Comparison of ENCODE assay signal across 1 cellular context in the genomic region with DNA sequence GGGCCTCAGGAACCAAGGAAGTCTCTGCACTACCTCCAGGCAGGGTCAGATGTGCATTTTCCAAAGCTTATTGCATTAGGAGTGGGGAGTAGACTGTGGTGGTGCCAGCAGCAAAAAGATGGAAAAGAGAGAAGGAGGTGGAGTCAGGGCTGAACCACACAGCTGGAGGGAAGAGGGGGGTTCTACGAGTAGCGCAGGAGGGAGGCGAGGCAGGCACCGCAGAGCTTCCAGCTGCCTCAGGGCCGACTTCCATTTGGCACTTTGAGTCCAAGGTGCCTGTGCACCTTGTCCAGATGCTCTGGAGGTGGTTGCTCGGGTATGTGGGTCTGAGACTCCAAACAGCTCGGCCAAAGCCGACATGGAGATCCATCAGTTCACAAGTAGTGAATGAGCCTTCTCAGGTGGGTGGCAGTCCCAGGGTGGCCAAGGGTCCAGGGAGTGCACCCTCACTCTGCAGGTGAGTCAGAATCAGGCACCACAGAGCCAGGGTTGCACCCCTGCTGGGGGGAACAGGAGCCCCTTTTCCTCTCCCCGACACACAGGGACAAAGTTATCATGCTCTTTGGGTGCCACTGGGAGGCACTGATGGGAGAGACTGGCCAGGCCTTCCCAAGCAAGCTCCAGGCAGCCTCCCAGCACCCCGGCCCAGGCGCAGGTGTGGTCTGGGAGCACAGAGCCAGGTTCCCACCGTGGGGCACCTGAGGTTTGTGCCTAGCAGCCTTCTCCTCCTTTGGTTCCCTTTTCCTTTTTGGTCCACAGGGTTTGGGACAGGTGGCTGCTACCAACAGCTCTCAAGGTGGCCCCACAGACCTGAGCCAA.
TF ChIP-seq lines count a peak whose summit lies in the region.

No MANE protein-coding gene starts in this region.

TF ChIP-seq in A549, 52 proteins besides CTCF, POLR2A, EP300 and RAD21:
- TF ChIP-seq BHLHE40 (IDR thresholded peaks at IDR 0.05; ENCODE audit: low read depth, low read length) (no peak), NPAS2 (CRISPR knock-in tag; IDR thresholded peaks at IDR 0.05; ENCODE audit: borderline replicate concordance) (no peak), PHF8 (IDR thresholded peaks at IDR 0.05; ENCODE audit: borderline replicate concordance, low read depth) (no peak), KDM1A (IDR thresholded peaks at IDR 0.05; ENCODE audit: low read depth) (no peak), HOXA7 (CRISPR knock-in tag; IDR thresholded peaks at IDR 0.05) (no peak), TFCP2L1 (CRISPR knock-in tag; IDR thresholded peaks at IDR 0.05) (no peak), CHD4 (IDR thresholded peaks at IDR 0.05; ENCODE audit: borderline replicate concordance) (no peak), RNF2 (IDR thresholded peaks at IDR 0.05; ENCODE audit: borderline replicate concordance, low read depth) (no peak), JUNB (IDR thresholded peaks at IDR 0.05) (no peak), MAFK (IDR thresholded peaks at IDR 0.05; ENCODE audit: partially characterized antibody) (no peak), MAZ (IDR thresholded peaks at IDR 0.05; ENCODE audit: borderline replicate concordance, low read depth, low read length) (no peak), GATA3 (IDR thresholded peaks at IDR 0.05; ENCODE audit: borderline replicate concordance) (no peak), ESRRA (IDR thresholded peaks at IDR 0.05; ENCODE audit: borderline replicate concordance, low read length) (no peak)
- TF ChIP-seq, protein P1, sequence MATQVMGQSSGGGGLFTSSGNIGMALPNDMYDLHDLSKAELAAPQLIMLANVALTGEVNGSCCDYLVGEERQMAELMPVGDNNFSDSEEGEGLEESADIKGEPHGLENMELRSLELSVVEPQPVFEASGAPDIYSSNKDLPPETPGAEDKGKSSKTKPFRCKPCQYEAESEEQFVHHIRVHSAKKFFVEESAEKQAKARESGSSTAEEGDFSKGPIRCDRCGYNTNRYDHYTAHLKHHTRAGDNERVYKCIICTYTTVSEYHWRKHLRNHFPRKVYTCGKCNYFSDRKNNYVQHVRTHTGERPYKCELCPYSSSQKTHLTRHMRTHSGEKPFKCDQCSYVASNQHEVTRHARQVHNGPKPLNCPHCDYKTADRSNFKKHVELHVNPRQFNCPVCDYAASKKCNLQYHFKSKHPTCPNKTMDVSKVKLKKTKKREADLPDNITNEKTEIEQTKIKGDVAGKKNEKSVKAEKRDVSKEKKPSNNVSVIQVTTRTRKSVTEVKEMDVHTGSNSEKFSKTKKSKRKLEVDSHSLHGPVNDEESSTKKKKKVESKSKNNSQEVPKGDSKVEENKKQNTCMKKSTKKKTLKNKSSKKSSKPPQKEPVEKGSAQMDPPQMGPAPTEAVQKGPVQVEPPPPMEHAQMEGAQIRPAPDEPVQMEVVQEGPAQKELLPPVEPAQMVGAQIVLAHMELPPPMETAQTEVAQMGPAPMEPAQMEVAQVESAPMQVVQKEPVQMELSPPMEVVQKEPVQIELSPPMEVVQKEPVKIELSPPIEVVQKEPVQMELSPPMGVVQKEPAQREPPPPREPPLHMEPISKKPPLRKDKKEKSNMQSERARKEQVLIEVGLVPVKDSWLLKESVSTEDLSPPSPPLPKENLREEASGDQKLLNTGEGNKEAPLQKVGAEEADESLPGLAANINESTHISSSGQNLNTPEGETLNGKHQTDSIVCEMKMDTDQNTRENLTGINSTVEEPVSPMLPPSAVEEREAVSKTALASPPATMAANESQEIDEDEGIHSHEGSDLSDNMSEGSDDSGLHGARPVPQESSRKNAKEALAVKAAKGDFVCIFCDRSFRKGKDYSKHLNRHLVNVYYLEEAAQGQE (IDR thresholded peaks at IDR 0.05), result no peak
- TF ChIP-seq, protein P2, sequence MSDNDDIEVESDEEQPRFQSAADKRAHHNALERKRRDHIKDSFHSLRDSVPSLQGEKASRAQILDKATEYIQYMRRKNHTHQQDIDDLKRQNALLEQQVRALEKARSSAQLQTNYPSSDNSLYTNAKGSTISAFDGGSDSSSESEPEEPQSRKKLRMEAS (IDR thresholded peaks at IDR 0.05), result no peak
- TF ChIP-seq, protein P3, sequence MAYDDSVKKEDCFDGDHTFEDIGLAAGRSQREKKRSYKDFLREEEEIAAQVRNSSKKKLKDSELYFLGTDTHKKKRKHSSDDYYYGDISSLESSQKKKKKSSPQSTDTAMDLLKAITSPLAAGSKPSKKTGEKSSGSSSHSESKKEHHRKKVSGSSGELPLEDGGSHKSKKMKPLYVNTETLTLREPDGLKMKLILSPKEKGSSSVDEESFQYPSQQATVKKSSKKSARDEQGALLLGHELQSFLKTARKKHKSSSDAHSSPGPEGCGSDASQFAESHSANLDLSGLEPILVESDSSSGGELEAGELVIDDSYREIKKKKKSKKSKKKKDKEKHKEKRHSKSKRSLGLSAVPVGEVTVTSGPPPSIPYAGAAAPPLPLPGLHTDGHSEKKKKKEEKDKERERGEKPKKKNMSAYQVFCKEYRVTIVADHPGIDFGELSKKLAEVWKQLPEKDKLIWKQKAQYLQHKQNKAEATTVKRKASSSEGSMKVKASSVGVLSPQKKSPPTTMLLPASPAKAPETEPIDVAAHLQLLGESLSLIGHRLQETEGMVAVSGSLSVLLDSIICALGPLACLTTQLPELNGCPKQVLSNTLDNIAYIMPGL (CRISPR knock-in tag; IDR thresholded peaks at IDR 0.05; ENCODE audit: borderline replicate concordance), result no peak
